ENCODE assay signal across 1 cellular context in the genomic region with DNA sequence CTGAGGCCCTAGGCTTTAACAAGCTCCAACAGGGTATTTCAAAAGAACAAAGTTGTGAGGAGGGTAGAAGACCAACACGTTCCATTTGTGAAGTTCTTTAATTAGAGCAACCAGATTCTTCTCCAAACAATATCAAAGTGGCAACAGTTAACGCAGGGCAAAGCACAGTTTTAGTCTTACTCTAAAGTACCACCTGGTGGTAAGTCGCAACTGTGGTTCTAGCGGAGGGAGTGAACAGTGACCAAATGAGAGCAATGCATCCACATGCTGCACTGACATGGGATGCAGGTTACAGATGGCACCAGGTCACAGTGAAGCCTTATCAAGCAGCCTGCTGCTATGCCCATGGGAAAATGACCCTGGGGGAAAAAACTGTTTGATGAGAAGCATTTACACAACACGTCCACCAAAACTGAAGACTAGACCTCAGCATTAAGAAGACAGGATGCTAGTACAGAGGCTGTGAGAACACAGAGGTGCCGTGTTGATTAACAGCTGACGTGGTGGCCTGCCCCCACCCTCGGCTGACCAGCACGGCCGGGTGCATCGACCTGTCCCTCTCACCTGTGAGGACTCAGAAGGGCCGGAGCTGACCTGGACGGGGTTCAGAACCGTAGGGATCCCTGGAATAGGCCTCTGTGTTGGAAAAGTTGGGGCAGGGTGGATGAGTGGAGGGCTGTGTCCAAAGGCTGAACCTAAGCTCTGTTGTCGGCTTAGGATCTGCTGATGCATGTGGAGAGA.
TF ChIP-seq lines count a peak whose summit lies in the region.

No MANE protein-coding gene starts in this region.

TF ChIP-seq in H1, 55 proteins besides CTCF, POLR2A, EP300 and RAD21 (continued from another document):
- TF ChIP-seq, protein P1, sequence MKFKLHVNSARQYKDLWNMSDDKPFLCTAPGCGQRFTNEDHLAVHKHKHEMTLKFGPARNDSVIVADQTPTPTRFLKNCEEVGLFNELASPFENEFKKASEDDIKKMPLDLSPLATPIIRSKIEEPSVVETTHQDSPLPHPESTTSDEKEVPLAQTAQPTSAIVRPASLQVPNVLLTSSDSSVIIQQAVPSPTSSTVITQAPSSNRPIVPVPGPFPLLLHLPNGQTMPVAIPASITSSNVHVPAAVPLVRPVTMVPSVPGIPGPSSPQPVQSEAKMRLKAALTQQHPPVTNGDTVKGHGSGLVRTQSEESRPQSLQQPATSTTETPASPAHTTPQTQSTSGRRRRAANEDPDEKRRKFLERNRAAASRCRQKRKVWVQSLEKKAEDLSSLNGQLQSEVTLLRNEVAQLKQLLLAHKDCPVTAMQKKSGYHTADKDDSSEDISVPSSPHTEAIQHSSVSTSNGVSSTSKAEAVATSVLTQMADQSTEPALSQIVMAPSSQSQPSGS (IDR thresholded peaks at IDR 0.05; ENCODE audit: low read length): no peak
- TF ChIP-seq BRCA1 (IDR thresholded peaks at IDR 0.05; ENCODE audit: low read depth, low read length) (no peak), CHD2 (IDR thresholded peaks at IDR 0.05; ENCODE audit: low read length) (no peak), PHF8 (conservative IDR thresholded peaks at IDR 0.05; ENCODE audit: low read depth, low read length) (no peak), RBBP5 (IDR thresholded peaks at IDR 0.05; ENCODE audit: borderline replicate concordance, low read depth, low read length) (no peak), BACH1 (IDR thresholded peaks at IDR 0.05; ENCODE audit: low read length) (no peak), SRF (IDR thresholded peaks at IDR 0.05; ENCODE audit: low read depth, low read length) (no peak), KDM4A (IDR thresholded peaks at IDR 0.05; ENCODE audit: low read depth, low read length, severe bottlenecking) (no peak), SAP30 (IDR thresholded peaks at IDR 0.05; ENCODE audit: insufficient read depth, insufficient replicate concordance, low read length) (no peak), KDM1A (IDR thresholded peaks at IDR 0.05; ENCODE audit: borderline replicate concordance, low read length) (no peak), SIRT6 (IDR thresholded peaks at IDR 0.05; ENCODE audit: low read length) (no peak)
- TF ChIP-seq, protein P2, sequence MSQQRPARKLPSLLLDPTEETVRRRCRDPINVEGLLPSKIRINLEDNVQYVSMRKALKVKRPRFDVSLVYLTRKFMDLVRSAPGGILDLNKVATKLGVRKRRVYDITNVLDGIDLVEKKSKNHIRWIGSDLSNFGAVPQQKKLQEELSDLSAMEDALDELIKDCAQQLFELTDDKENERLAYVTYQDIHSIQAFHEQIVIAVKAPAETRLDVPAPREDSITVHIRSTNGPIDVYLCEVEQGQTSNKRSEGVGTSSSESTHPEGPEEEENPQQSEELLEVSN (IDR thresholded peaks at IDR 0.05): no peak
- TF ChIP-seq, protein P3, sequence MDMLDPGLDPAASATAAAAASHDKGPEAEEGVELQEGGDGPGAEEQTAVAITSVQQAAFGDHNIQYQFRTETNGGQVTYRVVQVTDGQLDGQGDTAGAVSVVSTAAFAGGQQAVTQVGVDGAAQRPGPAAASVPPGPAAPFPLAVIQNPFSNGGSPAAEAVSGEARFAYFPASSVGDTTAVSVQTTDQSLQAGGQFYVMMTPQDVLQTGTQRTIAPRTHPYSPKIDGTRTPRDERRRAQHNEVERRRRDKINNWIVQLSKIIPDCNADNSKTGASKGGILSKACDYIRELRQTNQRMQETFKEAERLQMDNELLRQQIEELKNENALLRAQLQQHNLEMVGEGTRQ (IDR thresholded peaks at IDR 0.05; ENCODE audit: low read length): no peak
